In the genomic region with DNA sequence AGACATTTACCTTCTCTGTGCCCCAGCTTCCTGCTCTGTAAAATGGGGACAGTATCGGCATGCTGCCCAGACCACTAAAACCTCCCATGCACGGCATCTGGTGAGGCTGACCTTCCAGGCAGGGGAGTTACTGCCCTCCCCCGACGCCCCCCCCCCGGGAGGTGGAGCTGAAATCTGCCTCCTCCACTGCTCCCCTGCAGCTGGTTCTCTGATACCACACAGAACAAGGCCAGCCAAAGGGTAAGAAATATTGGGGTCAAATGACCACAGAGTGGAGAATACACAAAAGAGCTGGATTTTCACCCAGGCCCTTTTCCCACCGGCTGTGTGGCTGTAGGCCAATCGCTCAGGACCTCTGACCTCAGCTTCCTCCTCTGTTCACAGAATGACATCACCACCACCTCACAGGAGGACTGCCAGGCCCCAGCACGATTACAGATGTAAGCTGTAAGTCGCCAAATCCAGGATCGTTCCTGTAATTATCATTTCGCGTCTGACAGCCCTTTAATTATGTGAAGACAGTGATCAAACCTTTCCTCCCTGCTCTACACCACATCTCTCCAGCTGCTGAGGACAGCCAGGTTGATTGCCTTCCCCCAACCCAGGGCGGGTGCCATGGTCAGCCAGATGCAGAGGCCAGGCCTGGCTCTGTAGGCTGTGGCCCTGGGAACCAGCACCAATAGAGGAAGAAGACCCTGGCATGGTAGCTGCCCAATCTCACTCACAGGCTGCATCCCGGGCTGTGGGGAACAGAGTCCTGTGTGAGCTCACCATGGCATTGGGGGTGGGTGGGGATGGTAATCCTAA, we compare ENCODE assay signal across 1 cellular context.
TF ChIP-seq lines count a peak whose summit lies in the region.

No MANE protein-coding gene starts in this region.

TF ChIP-seq in endothelial cell of umbilical vein, 7 proteins besides CTCF, POLR2A, EP300 and RAD21 (continued from another document):
- TF ChIP-seq EZH2 (IDR thresholded peaks at IDR 0.05; ENCODE audit: borderline replicate concordance, low read depth, low read length, severe bottlenecking) (no peak), JUN (IDR thresholded peaks at IDR 0.05; ENCODE audit: borderline replicate concordance, insufficient read depth, insufficient read length, low read depth) (peak; percentile 75), GATA2 (IDR thresholded peaks at IDR 0.05; ENCODE audit: insufficient read depth, insufficient read length, low read depth, low read length) (no peak)
- TF ChIP-seq, protein P1, sequence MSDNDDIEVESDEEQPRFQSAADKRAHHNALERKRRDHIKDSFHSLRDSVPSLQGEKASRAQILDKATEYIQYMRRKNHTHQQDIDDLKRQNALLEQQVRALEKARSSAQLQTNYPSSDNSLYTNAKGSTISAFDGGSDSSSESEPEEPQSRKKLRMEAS (IDR thresholded peaks at IDR 0.05; ENCODE audit: insufficient read depth, insufficient read length), result no peak
